ENCODE assay signal across 8 cellular contexts in genomic region chr5:135977375-135977928, GRCh38. TPM values are rescaled to one million over a fixed set of nuclear protein-coding genes. Genes with fewer than 3 reads are reported as not detected.
DNase-seq lines count a peak whose midpoint lies in the region; ATAC-seq and TF ChIP-seq lines count a peak whose summit lies in the region.

No MANE protein-coding gene starts in this region.

- TF ChIP-seq CTCF in lower lobe of right lung (IDR thresholded peaks at IDR 0.05) (peak; percentile 85), stomach (IDR thresholded peaks at IDR 0.05) (peak in 5 of 7 experiments; percentile 17 to 65 (median 39))

- H3K36me3 ChIP-seq in lower lobe of right lung (no peaks in the 10 kb centered on the region), stomach (no peaks in the 10 kb centered on the region)

- no peaks in the 10 kb centered on the region for H3K4me1 ChIP-seq in lower lobe of right lung
- H3K4me1 ChIP-seq in stomach: no peaks in the 10 kb centered on the region

- H3K27me3 ChIP-seq in lower lobe of right lung (ENCODE audit: low read depth) (no peaks in the 10 kb centered on the region), stomach (peaks cover 0 to 11% (median 0%) of the 10 kb centered on the region in 3 donors)

- intact Hi-C loops in lower lobe of right lung (cut with DNase I) (no loop called here), stomach (cut with DNase I; ENCODE audit: low total_unique reads) (no loop called here)

- H3K9me3 ChIP-seq in lower lobe of right lung (no peaks in the 10 kb centered on the region), stomach (no peaks in the 10 kb centered on the region)

- TF ChIP-seq POLR2A in stomach (IDR thresholded peaks at IDR 0.05): no peak

- H3K27ac ChIP-seq in lower lobe of right lung: no peak overlapping the region
- no peak overlapping the region for H3K27ac ChIP-seq in stomach

- DNase-seq in G401 (ENCODE audit: low spot score) (peak; percentile 6), SKM-1 treated with dmso at 0.1 percent for 144 hours (lab: John Stamatoyannopoulos, UW; ENCODE audit: unreplicated experiment) (peak; percentile 81), lower lobe of right lung (peak; percentile 87), stomach (peak; percentile 72), HK-2 (ENCODE audit: unreplicated experiment) (no peak)
- peak; percentile 21 for DNase-seq in central memory CD4-positive, alpha-beta T cell

- no peak for TF ChIP-seq EP300 in stomach (IDR thresholded peaks at IDR 0.05)

- H3K4me3 ChIP-seq in lower lobe of right lung (no peak overlapping the region), stomach (no peak overlapping the region)

- 17 to 44% (median 22%) methylated on average over 17 of the region's 17 CpGs for WGBS in stomach, 5 donors

- ATAC-seq in HG02610 (IDR thresholded peaks at IDR 0.05; ENCODE audit: unreplicated experiment) (peak; percentile 73), lower lobe of right lung (peak; percentile 98 to 99), HG02678 (IDR thresholded peaks at IDR 0.05; ENCODE audit: unreplicated experiment) (no peak)

- in situ Hi-C loops in G401 (cut with HindIII; ENCODE audit: low sequenced_read_pairs): no loop called here

RNA-seq across cellular contexts. Expression of gene LECT2, which starts 22.7 kb away (rescaled TPM):
- not detected in 2 replicates for total RNA-seq in G401 (2014; rRNA removed; shearing (Covaris generic))
- total RNA-seq in lower lobe of right lung (not detected), stomach (not detected)
- not detected for polyA plus RNA-seq in stomach

RNA-seq across cellular contexts. Expression of gene TGFBI, which starts 51.3 kb away (rescaled TPM):
- 0.18 TPM in 1 of 2 replicates, not detected in the other for total RNA-seq in G401 (2014; rRNA removed; shearing (Covaris generic))
- total RNA-seq in lower lobe of right lung (140 TPM), stomach (100 to 1,000 TPM in 1 of 5 donors, 10 to 100 TPM in 4; 24.5 to 180 (median 70.1) TPM)
- polyA plus RNA-seq in stomach: 100 to 1,000 TPM in 1 of 3 donors, 10 to 100 TPM in 2; 43.5 to 116 (median 54.4) TPM

Comparison
In these comparisons a context has a peak if more than half of its experiments do, and no peak if none do; other contexts are left out.
1. RNA of gene TGFBI, which starts 51.3 kb away (total RNA-seq): 140 TPM in lower lobe of right lung (single experiment) and 24.5 to 180 TPM in stomach; 0.18 TPM in G401; every median in the first group is over 10 times any median in the second.